Comparison of ENCODE assay signal across 13 cellular contexts in genomic region chr18:74897971-74898657, GRCh38.
A peak's percentile ranks its signal among the peaks of the same experiment; 100 is the strongest.
DNase-seq lines count a peak whose midpoint lies in the region; TF ChIP-seq lines count a peak whose summit lies in the region.
"Had no signal": no experiment of that assay in that cellular context is flagged by ENCODE, and none has a peak within 500 bp of the region (broad histone marks: within the 10 kb centered on the region; RNA-seq: fewer than 3 reads in every experiment).

No MANE protein-coding gene starts in this region.

- no peak for TF ChIP-seq POLR2A in breast epithelium (IDR thresholded peaks at IDR 0.05)

- no peaks in the 10 kb centered on the region for H3K36me3 Mint-ChIP-seq in MCF 10A (ENCODE audit: insufficient read depth, unreplicated experiment)

- POLR2A ChIA-PET in MCF 10A (lab: Yijun Ruan, JAX) = interaction anchor here (0.6 to 1.6 kb wide), 3 partner anchors 28 to 312 kb away, joined by 3 to 4 read pairs (median 4); partner anchors contain the start of gene TSHZ1

- no peak overlapping the region for H3K4me3 Mint-ChIP-seq in MCF 10A (ENCODE audit: unreplicated experiment)
- H3K4me3 Mint-ChIP-seq: activated B cell treated with CpG ODN at 0.5 μM for 24 hours had no signal

- H3K27me3 ChIP-seq in breast epithelium = no peaks in the 10 kb centered on the region
- H3K27me3 ChIP-seq: tibial nerve had no signal

- H3K27ac ChIP-seq in breast epithelium = no peak overlapping the region
- H3K27ac ChIP-seq: skin epidermis had no signal

- no peaks in the 10 kb centered on the region for H3K27me3 Mint-ChIP-seq in MCF 10A (ENCODE audit: insufficient read depth, unreplicated experiment)
- H3K27me3 Mint-ChIP-seq: activated B cell treated with CpG ODN at 0.5 μM for 24 hours had no signal

- H3K9me3 Mint-ChIP-seq in MCF 10A (ENCODE audit: unreplicated experiment) = no peaks in the 10 kb centered on the region
- H3K9me3 Mint-ChIP-seq: activated B cell treated with CpG ODN at 0.5 μM for 24 hours had no signal

- H3K9me3 ChIP-seq in breast epithelium = no peaks in the 10 kb centered on the region
- H3K9me3 ChIP-seq: HAP-1, tibial nerve had no signal

- intact Hi-C loops in MCF 10A (cut with micrococcal nuclease) = loop anchor here (2.0 to 10.0 kb wide), 2 partner anchors 53 to 317 kb away; partner anchors contain the start of gene TSHZ1
- intact Hi-C loops in breast epithelium (cut with DNase I; ENCODE audit: low total_unique reads) = loop anchor here (2.0 kb wide), 1 partner anchor 61 kb away; no protein-coding TSS in a partner anchor

- TF ChIP-seq CTCF in MCF 10A (IDR thresholded peaks at IDR 0.05; ENCODE audit: unreplicated experiment) = no peak
- no peak for TF ChIP-seq CTCF in breast epithelium (IDR thresholded peaks at IDR 0.05)

- CTCF ChIA-PET in MCF 10A (lab: Yijun Ruan, JAX) = interaction anchor here (0.6 to 2.2 kb wide), 12 partner anchors 8 to 1096 kb away, joined by 3 to 16 read pairs (median 4); no protein-coding TSS in a partner anchor

- peaks cover 19% of the 10 kb centered on the region for H3K4me1 Mint-ChIP-seq in MCF 10A (ENCODE audit: insufficient read depth, unreplicated experiment)
- H3K4me1 Mint-ChIP-seq: activated B cell treated with CpG ODN at 0.5 μM for 24 hours had no signal

- no TSS peak for BruUV-seq in MCF 10A (replicated peaks; lab: Mats Ljungman, UMichigan)

- H3K27ac Mint-ChIP-seq in MCF 10A (ENCODE audit: low read depth, unreplicated experiment) = no peak overlapping the region
- H3K27ac Mint-ChIP-seq: activated B cell treated with CpG ODN at 0.5 μM for 24 hours had no signal

- no peaks in the 10 kb centered on the region for H3K36me3 ChIP-seq in breast epithelium
- H3K36me3 ChIP-seq: HAP-1, tibial nerve had no signal

- DNase-seq in MCF 10A (ENCODE audit: unreplicated experiment) (peak; percentile 63), breast epithelium (ENCODE audit: low spot score in 2 of 2) (no peak), amniotic stem cell (lab: John Stamatoyannopoulos, UW) (peak; percentile 6), fibroblast of the conjunctiva (ENCODE audit: low read depth) (peak; percentile 30), SK-N-DZ (ENCODE audit: low spot score) (no peak), occipital lobe (lab: John Stamatoyannopoulos, UW) (no peak)
- DNase-seq in activated CD4-positive, CD25-positive, alpha-beta regulatory T cell treated with anti-CD3 and anti-CD28 coated beads, Interleukin-2, amount 50 U/mL, for 72 hours = no peak
- DNase-seq in activated effector memory CD4-positive, alpha-beta T cell treated with anti-CD3 and anti-CD28 coated beads, Interleukin-2, amount 50 U/mL, for 16 hours = no peak
- DNase-seq: activated B cell treated with CpG ODN at 0.5 μM for 24 hours, DMS79 treated with DMSO at 0.1 percent for 48 hours had no signal

- no peak overlapping the region for H3K4me3 ChIP-seq in breast epithelium
- H3K4me3 ChIP-seq: HAP-1, skin epidermis, tibial nerve had no signal

- no peaks in the 10 kb centered on the region for H3K4me1 ChIP-seq in breast epithelium
- H3K4me1 ChIP-seq: HAP-1 had no signal

Comparison
In these comparisons a context has a peak if more than half of its experiments do, and no peak if none do; other contexts are left out.
1. DNase-seq: peak in MCF 10A (single experiment), amniotic stem cell (single experiment) and fibroblast of the conjunctiva (single experiment); none in breast epithelium (0 of 2), SK-N-DZ (single experiment), activated CD4-positive, CD25-positive, alpha-beta regulatory T cell treated with anti-CD3 and anti-CD28 coated beads, Interleukin-2, amount 50 U/mL, for 72 hours (single experiment), occipital lobe (single experiment) and activated effector memory CD4-positive, alpha-beta T cell treated with anti-CD3 and anti-CD28 coated beads, Interleukin-2, amount 50 U/mL, for 16 hours (single experiment).